Comparison of ENCODE assay signal across 19 cellular contexts in the genomic region with DNA sequence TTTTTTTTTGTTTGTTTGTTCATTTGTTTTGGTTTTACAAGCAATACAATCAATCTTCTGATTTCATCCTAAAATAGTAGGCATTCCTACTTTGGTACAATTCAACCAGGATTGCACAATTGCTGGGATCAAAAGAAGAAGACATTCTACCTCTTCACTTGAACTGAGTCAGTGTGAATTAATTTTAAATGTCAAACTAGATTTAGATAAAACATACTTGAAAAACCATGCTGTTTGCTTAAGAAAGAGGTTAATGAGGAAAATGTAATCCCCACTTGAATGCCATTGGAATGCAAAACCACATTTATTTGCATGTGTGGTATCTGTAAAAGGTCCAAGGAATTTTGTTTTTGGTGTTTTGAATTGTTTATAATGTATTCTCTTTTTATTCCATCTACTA. TPM values are rescaled to one million over a fixed set of nuclear protein-coding genes. Genes with fewer than 3 reads are reported as not detected.
A peak's percentile ranks its signal among the peaks of the same experiment; 100 is the strongest.
DNase-seq lines count a peak whose midpoint lies in the region; ATAC-seq, FAIRE-seq and TF ChIP-seq lines count a peak whose summit lies in the region.
"Had no signal": no experiment of that assay in that cellular context is flagged by ENCODE, and none has a peak within 500 bp of the region (broad histone marks: within the 10 kb centered on the region; RNA-seq: fewer than 3 reads in every experiment).

No MANE protein-coding gene starts in this region.

- peak; percentile 55 for FAIRE-seq in GM19239 (lab: Jason Lieb, UNC)

- H3K36me3 Mint-ChIP-seq in CD8-positive, alpha-beta T cell = no peaks in the 10 kb centered on the region
- H3K36me3 Mint-ChIP-seq: activated naive CD8-positive, alpha-beta T cell treated with anti-CD3 and anti-CD28 coated beads, Interleukin-2, amount 10 ng/mL, durations not matched to agents 7 days and 5 days; type B pancreatic cell had no signal

- H2AFZ ChIP-seq in fibroblast of lung (ENCODE audit: low read length) = no peak overlapping the region
- no peak overlapping the region for H2AFZ ChIP-seq in PC-9

- CTCF ChIA-PET in PC-9 (lab: Charles Lee) = no interaction called here
- CTCF ChIA-PET in CD8-positive, alpha-beta T cell (lab: Charles Lee) = no interaction called here

- H4K20me1 ChIP-seq in fibroblast of lung (ENCODE audit: control insufficient read depth, extremely low read depth, insufficient read depth, low read length) (no peaks in the 10 kb centered on the region), PC-9 (ENCODE audit: insufficient read depth) (no peaks in the 10 kb centered on the region)

- TF ChIP-seq CTCF in fibroblast of lung (conservative IDR thresholded peaks at IDR 0.05 in 1 of 2, IDR thresholded peaks at IDR 0.05 in 1 of 2; ENCODE audit: low read depth in 1 of 2, low read length in 2 of 2) = no peak
- TF ChIP-seq CTCF in PC-9 (conservative IDR thresholded peaks at IDR 0.05) = no peak
- TF ChIP-seq CTCF in CD8-positive, alpha-beta T cell (IDR thresholded peaks at IDR 0.05) = no peak

- H3K4me1 ChIP-seq in fibroblast of lung (ENCODE audit: control insufficient read depth, extremely low read depth, insufficient read depth, low read length) (peaks cover 32% of the 10 kb centered on the region), PC-9 (replicated peaks; ENCODE audit: insufficient read depth) (no peaks in the 10 kb centered on the region)
- peaks cover 2% of the 10 kb centered on the region for H3K4me1 ChIP-seq in CD8-positive, alpha-beta T cell (ENCODE audit: insufficient read depth, low read length)

- H3K9me2 ChIP-seq in PC-9 (ENCODE audit: insufficient read depth) = no peaks in the 10 kb centered on the region

- H3K4me1 Mint-ChIP-seq in CD8-positive, alpha-beta T cell (ENCODE audit: low read depth) = peaks cover 7% of the 10 kb centered on the region

- POLR2A ChIA-PET in PC-9 (lab: Charles Lee; ENCODE audit: unreplicated experiment) = no interaction called here
- POLR2A ChIA-PET in CD8-positive, alpha-beta T cell (lab: Charles Lee) = no interaction called here

- H3K27ac ChIP-seq in fibroblast of lung (ENCODE audit: insufficient read depth, low read length) (no peak overlapping the region), PC-9 (no peak overlapping the region)
- H3K27ac ChIP-seq in CD8-positive, alpha-beta T cell (ENCODE audit: low read depth, low read length) = no peak overlapping the region
- H3K27ac ChIP-seq: epithelial cell of prostate had no signal

- intact Hi-C loops in PC-9 (cut with micrococcal nuclease; ENCODE audit: unreplicated experiment) = no loop called here
- intact Hi-C loops in CD8-positive, alpha-beta T cell (cut with DNase I, micrococcal nuclease) = no loop called here

- no peak overlapping the region for H3K27ac Mint-ChIP-seq in CD8-positive, alpha-beta T cell
- H3K27ac Mint-ChIP-seq: activated CD4-positive, alpha-beta T cell treated with anti-CD3 and anti-CD28 coated beads for 36 hours; activated naive CD8-positive, alpha-beta T cell treated with anti-CD3 and anti-CD28 coated beads, Interleukin-2, amount 10 ng/mL, durations not matched to agents 7 days and 5 days; naive B cell; type B pancreatic cell had no signal

- H3K79me2 ChIP-seq in fibroblast of lung (ENCODE audit: control insufficient read depth, insufficient read depth, low read length) (no peaks in the 10 kb centered on the region), PC-9 (ENCODE audit: low read depth) (no peaks in the 10 kb centered on the region)

- BruUV-seq in PC-9 (replicated peaks; lab: Mats Ljungman, UMichigan) = no TSS peak

- H3F3A ChIP-seq in PC-9 (ENCODE audit: insufficient read depth, low read depth) = no peaks in the 10 kb centered on the region

- H3K4me2 ChIP-seq in fibroblast of lung (ENCODE audit: extremely low read depth, insufficient read depth, low read length) = no peak overlapping the region
- H3K4me2 ChIP-seq in PC-9 = no peak overlapping the region

- H3K27me3 Mint-ChIP-seq in CD8-positive, alpha-beta T cell (ENCODE audit: low read depth) = peaks cover 15% of the 10 kb centered on the region

- H3K4me3 Mint-ChIP-seq in CD8-positive, alpha-beta T cell = no peak overlapping the region
- H3K4me3 Mint-ChIP-seq: activated CD4-positive, alpha-beta T cell treated with anti-CD3 and anti-CD28 coated beads for 36 hours; activated naive CD8-positive, alpha-beta T cell treated with anti-CD3 and anti-CD28 coated beads, Interleukin-2, amount 10 ng/mL, durations not matched to agents 7 days and 5 days; naive B cell; type B pancreatic cell had no signal

- ATAC-seq in CD8-positive, alpha-beta T cell = no peak
- ATAC-seq: activated CD4-positive, alpha-beta T cell treated with anti-CD3 and anti-CD28 coated beads for 36 hours had no signal

- DNase-seq in GM19239 (ENCODE audit: insufficient read length, low spot score) (no peak), NCI-H526 treated with DMSO at 0.1 percent for 48 hours (lab: John Stamatoyannopoulos, UW) (peak; percentile 3), fibroblast of lung (ENCODE audit: low read depth in 2 of 2) (peak; percentile 92 to 97), skeletal muscle cell (ENCODE audit: low read depth) (peak; percentile 47), PC-9 (no peak), NCI-H2081 treated with DMSO at 0.1 percent for 48 hours (lab: John Stamatoyannopoulos, UW) (no peak)
- no peak for DNase-seq in CD8-positive, alpha-beta T cell
- DNase-seq: activated CD4-positive, alpha-beta T cell treated with anti-CD3 and anti-CD28 coated beads for 36 hours; activated naive CD8-positive, alpha-beta T cell treated with anti-CD3 and anti-CD28 coated beads, Interleukin-2, amount 10 ng/mL, durations not matched to agents 7 days and 5 days; H9; Karpas-422; left ventricle myocardium inferior; naive B cell; NCI-H187 treated with DMSO at 0.1 percent for 48 hours; Right ventricle myocardium superior; stimulated activated CD4-positive, alpha-beta T cell treated with anti-CD3 and anti-CD28 coated beads, Interleukin-4, amount 100 ng/mL, for 1 hour had no signal

- H3K9ac ChIP-seq in fibroblast of lung (ENCODE audit: insufficient read depth, low read length) = no peak overlapping the region

- no peaks in the 10 kb centered on the region for H3K9me3 Mint-ChIP-seq in CD8-positive, alpha-beta T cell
- H3K9me3 Mint-ChIP-seq: activated naive CD8-positive, alpha-beta T cell treated with anti-CD3 and anti-CD28 coated beads, Interleukin-2, amount 10 ng/mL, durations not matched to agents 7 days and 5 days; type B pancreatic cell had no signal

- no peaks in the 10 kb centered on the region for H3K9me3 ChIP-seq in fibroblast of lung (ENCODE audit: control insufficient read depth, insufficient read depth, low read depth, low read length)
- H3K9me3 ChIP-seq in PC-9 (ENCODE audit: insufficient read depth, low read depth) = no peaks in the 10 kb centered on the region
- H3K9me3 ChIP-seq in CD8-positive, alpha-beta T cell (ENCODE audit: low read length) = no peaks in the 10 kb centered on the region
- H3K9me3 ChIP-seq: left ventricle myocardium inferior had no signal

- H3K4me3 ChIP-seq in fibroblast of lung (replicated peaks in 1 of 4; ENCODE audit: control extremely low read depth in 1 of 4, insufficient read depth in 1 of 4, low read depth in 3 of 4, low read length in 4 of 4) (no peak overlapping the region), skeletal muscle cell (ENCODE audit: low read depth, low read length) (no peak overlapping the region), PC-9 (no peak overlapping the region)
- H3K4me3 ChIP-seq in CD8-positive, alpha-beta T cell (ENCODE audit: low read depth, low read length) = no peak overlapping the region
- H3K4me3 ChIP-seq: left ventricle myocardium inferior had no signal

- H3K36me3 ChIP-seq in fibroblast of lung (ENCODE audit: control insufficient read depth, insufficient read depth, low read length) = no peaks in the 10 kb centered on the region
- no peaks in the 10 kb centered on the region for H3K36me3 ChIP-seq in PC-9 (ENCODE audit: low read depth)
- no peaks in the 10 kb centered on the region for H3K36me3 ChIP-seq in CD8-positive, alpha-beta T cell (ENCODE audit: insufficient read depth, low read length)
- H3K36me3 ChIP-seq: left ventricle myocardium inferior had no signal

- H3K27me3 ChIP-seq in fibroblast of lung (ENCODE audit: control insufficient read depth, insufficient read depth, low read length) (no peaks in the 10 kb centered on the region), PC-9 (ENCODE audit: insufficient read depth, low read depth) (no peaks in the 10 kb centered on the region)
- H3K27me3 ChIP-seq in CD8-positive, alpha-beta T cell (ENCODE audit: insufficient read depth, low read length) = no peaks in the 10 kb centered on the region

RNA-seq across cellular contexts. Expression of gene HAND2, which starts 40.5 kb away (rescaled TPM):
- total RNA-seq in fibroblast of lung (under 0.01 TPM in 2 replicates), PC-9 (2021) (not detected in 2 replicates)
- 0.25 and 0.51 TPM in 2 replicates for polyA plus RNA-seq in fibroblast of lung
- polyA plus RNA-seq in fibroblast of lung (2012) = 0.27 and 0.41 TPM in 2 replicates
- not detected in 2 replicates for polyA minus RNA-seq in fibroblast of lung (ENCODE audit: low replicate concordance)
- total RNA-seq in CD8-positive, alpha-beta T cell = not detected
- total RNA-seq: activated CD4-positive, alpha-beta T cell treated with anti-CD3 and anti-CD28 coated beads for 36 hours; activated naive CD8-positive, alpha-beta T cell treated with anti-CD3 and anti-CD28 coated beads, Interleukin-2, amount 10 ng/mL, durations not matched to agents 7 days and 5 days; cerebellum; H9 had no signal

Comparison
In these comparisons a context has a peak if more than half of its experiments do, and no peak if none do; other contexts are left out.
1. DNase-seq: peak in NCI-H526 treated with DMSO at 0.1 percent for 48 hours (single experiment), fibroblast of lung (2 of 2) and skeletal muscle cell (single experiment); none in GM19239 (single experiment), PC-9 (0 of 2), NCI-H2081 treated with DMSO at 0.1 percent for 48 hours (single experiment) and CD8-positive, alpha-beta T cell (0 of 7).